ENCODE assay signal across 1 cellular context in the genomic region with DNA sequence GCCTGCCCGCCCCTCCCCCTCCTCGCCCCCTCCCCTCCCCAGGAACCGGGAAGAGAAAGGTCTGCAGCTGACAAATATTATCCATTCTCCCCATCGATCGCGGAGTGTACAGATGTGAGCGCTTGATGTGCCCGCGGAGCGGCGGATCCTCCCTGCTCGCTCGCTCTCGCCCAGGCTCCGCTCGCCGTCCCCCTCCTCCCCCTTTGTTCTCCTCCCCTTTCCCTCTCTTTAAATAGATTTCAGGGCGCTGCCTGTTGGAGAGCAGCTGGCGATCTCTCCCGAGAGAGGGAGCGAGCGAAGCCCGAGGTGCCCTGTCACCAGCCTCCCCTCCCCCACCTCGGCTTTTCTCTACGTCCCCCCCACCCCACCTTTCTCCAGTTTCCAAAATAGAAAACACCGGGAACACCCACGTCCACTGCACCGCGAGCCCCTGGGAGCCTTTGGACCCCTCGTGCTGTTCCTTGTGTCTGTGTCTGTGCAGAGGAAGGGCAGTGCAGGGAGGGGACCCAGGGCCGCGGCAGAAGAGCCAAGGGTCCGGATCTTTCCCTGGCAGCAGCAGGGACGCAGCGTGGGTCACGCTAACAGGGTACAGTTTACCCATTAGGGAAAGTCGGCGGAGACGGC.
A peak's percentile ranks its signal among the peaks of the same experiment; 100 is the strongest.
TF ChIP-seq lines count a peak whose summit lies in the region.

No MANE protein-coding gene starts in this region.

TF ChIP-seq in K562, 482 proteins besides CTCF, POLR2A, EP300 and RAD21 (continued from another document):
- TF ChIP-seq, protein P1, sequence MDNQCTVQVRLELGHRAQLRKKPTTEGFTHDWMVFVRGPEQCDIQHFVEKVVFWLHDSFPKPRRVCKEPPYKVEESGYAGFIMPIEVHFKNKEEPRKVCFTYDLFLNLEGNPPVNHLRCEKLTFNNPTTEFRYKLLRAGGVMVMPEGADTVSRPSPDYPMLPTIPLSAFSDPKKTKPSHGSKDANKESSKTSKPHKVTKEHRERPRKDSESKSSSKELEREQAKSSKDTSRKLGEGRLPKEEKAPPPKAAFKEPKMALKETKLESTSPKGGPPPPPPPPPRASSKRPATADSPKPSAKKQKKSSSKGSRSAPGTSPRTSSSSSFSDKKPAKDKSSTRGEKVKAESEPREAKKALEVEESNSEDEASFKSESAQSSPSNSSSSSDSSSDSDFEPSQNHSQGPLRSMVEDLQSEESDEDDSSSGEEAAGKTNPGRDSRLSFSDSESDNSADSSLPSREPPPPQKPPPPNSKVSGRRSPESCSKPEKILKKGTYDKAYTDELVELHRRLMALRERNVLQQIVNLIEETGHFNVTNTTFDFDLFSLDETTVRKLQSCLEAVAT (IDR thresholded peaks at IDR 0.05) = peak in 1 of 2 experiments; percentile 23; a peak in 1 of 4 replicates
- TF ChIP-seq, protein P2, sequence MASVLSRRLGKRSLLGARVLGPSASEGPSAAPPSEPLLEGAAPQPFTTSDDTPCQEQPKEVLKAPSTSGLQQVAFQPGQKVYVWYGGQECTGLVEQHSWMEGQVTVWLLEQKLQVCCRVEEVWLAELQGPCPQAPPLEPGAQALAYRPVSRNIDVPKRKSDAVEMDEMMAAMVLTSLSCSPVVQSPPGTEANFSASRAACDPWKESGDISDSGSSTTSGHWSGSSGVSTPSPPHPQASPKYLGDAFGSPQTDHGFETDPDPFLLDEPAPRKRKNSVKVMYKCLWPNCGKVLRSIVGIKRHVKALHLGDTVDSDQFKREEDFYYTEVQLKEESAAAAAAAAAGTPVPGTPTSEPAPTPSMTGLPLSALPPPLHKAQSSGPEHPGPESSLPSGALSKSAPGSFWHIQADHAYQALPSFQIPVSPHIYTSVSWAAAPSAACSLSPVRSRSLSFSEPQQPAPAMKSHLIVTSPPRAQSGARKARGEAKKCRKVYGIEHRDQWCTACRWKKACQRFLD (CRISPR knock-in tag; IDR thresholded peaks at IDR 0.05) = 0 out of 2 replicates have a peak, but pooled peaks have one; percentile 8
- TF ChIP-seq CBFA2T3 (IDR thresholded peaks at IDR 0.05) (peak; percentile 56), SRSF7 (optimal IDR thresholded peaks at IDR 0.05; ENCODE audit: low read depth, low read length) (no peak), MEF2A (IDR thresholded peaks at IDR 0.05; ENCODE audit: control insufficient read depth, low read depth, low read length) (peak; percentile 66; the same call in 1 of the 2 replicates), ARID1B (IDR thresholded peaks at IDR 0.05) (0 out of 2 replicates have a peak, but pooled peaks have one; percentile 16), POLR2G (IDR thresholded peaks at IDR 0.05; ENCODE audit: low read depth, low read length) (0 out of 2 replicates have a peak, but pooled peaks have one; percentile 9), MECOM (CRISPR knock-in tag; IDR thresholded peaks at IDR 0.05) (no peak), CBFA2T2 (conservative IDR thresholded peaks at IDR 0.05) (peak; percentile 22; the same call in 1 of the 2 replicates), ZNF263 (CRISPR knock-in tag; IDR thresholded peaks at IDR 0.05; ENCODE audit: borderline replicate concordance) (peak; percentile 93), TAF1 (IDR thresholded peaks at IDR 0.05; ENCODE audit: control insufficient read depth, extremely low read depth, insufficient read depth, low read length, severe bottlenecking) (peak; percentile 10), SUPT5H (IDR thresholded peaks at IDR 0.05) (peak; percentile 17), ELF1 (tag; IDR thresholded peaks at IDR 0.05) (0 out of 2 replicates have a peak, but pooled peaks have one; percentile 34), NCOR1 (IDR thresholded peaks at IDR 0.05) (peak; percentile 35), ZNF347 (CRISPR knock-in tag; IDR thresholded peaks at IDR 0.05; ENCODE audit: low read depth) (no peak), L3MBTL2 (IDR thresholded peaks at IDR 0.05) (peak; percentile 12; the same call in 1 of the 2 replicates), CCNT2 (IDR thresholded peaks at IDR 0.05; ENCODE audit: borderline replicate concordance, extremely low read depth, insufficient read length, low read depth, low read length) (peak; percentile 6)
- TF ChIP-seq, protein P3, sequence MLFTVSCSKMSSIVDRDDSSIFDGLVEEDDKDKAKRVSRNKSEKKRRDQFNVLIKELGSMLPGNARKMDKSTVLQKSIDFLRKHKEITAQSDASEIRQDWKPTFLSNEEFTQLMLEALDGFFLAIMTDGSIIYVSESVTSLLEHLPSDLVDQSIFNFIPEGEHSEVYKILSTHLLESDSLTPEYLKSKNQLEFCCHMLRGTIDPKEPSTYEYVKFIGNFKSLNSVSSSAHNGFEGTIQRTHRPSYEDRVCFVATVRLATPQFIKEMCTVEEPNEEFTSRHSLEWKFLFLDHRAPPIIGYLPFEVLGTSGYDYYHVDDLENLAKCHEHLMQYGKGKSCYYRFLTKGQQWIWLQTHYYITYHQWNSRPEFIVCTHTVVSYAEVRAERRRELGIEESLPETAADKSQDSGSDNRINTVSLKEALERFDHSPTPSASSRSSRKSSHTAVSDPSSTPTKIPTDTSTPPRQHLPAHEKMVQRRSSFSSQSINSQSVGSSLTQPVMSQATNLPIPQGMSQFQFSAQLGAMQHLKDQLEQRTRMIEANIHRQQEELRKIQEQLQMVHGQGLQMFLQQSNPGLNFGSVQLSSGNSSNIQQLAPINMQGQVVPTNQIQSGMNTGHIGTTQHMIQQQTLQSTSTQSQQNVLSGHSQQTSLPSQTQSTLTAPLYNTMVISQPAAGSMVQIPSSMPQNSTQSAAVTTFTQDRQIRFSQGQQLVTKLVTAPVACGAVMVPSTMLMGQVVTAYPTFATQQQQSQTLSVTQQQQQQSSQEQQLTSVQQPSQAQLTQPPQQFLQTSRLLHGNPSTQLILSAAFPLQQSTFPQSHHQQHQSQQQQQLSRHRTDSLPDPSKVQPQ (CRISPR knock-in tag; IDR thresholded peaks at IDR 0.05; ENCODE audit: borderline replicate concordance) = no peak
- TF ChIP-seq, protein P4, sequence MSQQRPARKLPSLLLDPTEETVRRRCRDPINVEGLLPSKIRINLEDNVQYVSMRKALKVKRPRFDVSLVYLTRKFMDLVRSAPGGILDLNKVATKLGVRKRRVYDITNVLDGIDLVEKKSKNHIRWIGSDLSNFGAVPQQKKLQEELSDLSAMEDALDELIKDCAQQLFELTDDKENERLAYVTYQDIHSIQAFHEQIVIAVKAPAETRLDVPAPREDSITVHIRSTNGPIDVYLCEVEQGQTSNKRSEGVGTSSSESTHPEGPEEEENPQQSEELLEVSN (IDR thresholded peaks at IDR 0.05; ENCODE audit: borderline replicate concordance in 1 of 2, extremely low read depth in 1 of 2, insufficient read depth in 1 of 2, insufficient read length in 1 of 2, low read depth in 1 of 2, low read length in 1 of 2, poor library complexity in 1 of 2, severe bottlenecking in 1 of 2) = peak in 1 of 2 experiments; percentile 11
- TF ChIP-seq, protein P5, sequence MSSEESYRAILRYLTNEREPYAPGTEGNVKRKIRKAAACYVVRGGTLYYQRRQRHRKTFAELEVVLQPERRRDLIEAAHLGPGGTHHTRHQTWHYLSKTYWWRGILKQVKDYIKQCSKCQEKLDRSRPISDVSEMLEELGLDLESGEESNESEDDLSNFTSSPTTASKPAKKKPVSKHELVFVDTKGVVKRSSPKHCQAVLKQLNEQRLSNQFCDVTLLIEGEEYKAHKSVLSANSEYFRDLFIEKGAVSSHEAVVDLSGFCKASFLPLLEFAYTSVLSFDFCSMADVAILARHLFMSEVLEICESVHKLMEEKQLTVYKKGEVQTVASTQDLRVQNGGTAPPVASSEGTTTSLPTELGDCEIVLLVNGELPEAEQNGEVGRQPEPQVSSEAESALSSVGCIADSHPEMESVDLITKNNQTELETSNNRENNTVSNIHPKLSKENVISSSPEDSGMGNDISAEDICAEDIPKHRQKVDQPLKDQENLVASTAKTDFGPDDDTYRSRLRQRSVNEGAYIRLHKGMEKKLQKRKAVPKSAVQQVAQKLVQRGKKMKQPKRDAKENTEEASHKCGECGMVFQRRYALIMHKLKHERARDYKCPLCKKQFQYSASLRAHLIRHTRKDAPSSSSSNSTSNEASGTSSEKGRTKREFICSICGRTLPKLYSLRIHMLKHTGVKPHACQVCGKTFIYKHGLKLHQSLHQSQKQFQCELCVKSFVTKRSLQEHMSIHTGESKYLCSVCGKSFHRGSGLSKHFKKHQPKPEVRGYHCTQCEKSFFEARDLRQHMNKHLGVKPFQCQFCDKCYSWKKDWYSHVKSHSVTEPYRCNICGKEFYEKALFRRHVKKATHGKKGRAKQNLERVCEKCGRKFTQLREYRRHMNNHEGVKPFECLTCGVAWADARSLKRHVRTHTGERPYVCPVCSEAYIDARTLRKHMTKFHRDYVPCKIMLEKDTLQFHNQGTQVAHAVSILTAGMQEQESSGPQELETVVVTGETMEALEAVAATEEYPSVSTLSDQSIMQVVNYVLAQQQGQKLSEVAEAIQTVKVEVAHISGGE (CRISPR knock-in tag; IDR thresholded peaks at IDR 0.05) = peak in 1 of 3 experiments; percentile 17; a peak in 1 of 6 replicates
- TF ChIP-seq, protein P6, sequence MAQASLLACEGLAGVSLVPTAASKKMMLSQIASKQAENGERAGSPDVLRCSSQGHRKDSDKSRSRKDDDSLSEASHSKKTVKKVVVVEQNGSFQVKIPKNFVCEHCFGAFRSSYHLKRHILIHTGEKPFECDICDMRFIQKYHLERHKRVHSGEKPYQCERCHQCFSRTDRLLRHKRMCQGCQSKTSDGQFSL (CRISPR knock-in tag; IDR thresholded peaks at IDR 0.05) = 0 out of 2 replicates have a peak, but pooled peaks have one; percentile 39
- TF ChIP-seq, protein P6 (tag; IDR thresholded peaks at IDR 0.05) = 0 out of 4 replicates have a peak, but pooled peaks of 1 of the 2 experiments have one; percentile 11
- TF ChIP-seq, protein P7, sequence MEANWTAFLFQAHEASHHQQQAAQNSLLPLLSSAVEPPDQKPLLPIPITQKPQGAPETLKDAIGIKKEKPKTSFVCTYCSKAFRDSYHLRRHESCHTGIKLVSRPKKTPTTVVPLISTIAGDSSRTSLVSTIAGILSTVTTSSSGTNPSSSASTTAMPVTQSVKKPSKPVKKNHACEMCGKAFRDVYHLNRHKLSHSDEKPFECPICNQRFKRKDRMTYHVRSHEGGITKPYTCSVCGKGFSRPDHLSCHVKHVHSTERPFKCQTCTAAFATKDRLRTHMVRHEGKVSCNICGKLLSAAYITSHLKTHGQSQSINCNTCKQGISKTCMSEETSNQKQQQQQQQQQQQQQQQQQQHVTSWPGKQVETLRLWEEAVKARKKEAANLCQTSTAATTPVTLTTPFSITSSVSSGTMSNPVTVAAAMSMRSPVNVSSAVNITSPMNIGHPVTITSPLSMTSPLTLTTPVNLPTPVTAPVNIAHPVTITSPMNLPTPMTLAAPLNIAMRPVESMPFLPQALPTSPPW (CRISPR knock-in tag; IDR thresholded peaks at IDR 0.05) = no peak; the same call in 1 of the 2 replicates
- TF ChIP-seq, protein P8, sequence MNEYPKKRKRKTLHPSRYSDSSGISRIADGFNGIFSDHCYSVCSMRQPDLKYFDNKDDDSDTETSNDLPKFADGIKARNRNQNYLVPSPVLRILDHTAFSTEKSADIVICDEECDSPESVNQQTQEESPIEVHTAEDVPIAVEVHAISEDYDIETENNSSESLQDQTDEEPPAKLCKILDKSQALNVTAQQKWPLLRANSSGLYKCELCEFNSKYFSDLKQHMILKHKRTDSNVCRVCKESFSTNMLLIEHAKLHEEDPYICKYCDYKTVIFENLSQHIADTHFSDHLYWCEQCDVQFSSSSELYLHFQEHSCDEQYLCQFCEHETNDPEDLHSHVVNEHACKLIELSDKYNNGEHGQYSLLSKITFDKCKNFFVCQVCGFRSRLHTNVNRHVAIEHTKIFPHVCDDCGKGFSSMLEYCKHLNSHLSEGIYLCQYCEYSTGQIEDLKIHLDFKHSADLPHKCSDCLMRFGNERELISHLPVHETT (CRISPR knock-in tag; conservative IDR thresholded peaks at IDR 0.05 in 1 of 2, IDR thresholded peaks at IDR 0.05 in 1 of 2) = 0 out of 4 replicates have a peak, but pooled peaks of 1 of the 2 experiments have one; percentile 8
- TF ChIP-seq, protein P9, sequence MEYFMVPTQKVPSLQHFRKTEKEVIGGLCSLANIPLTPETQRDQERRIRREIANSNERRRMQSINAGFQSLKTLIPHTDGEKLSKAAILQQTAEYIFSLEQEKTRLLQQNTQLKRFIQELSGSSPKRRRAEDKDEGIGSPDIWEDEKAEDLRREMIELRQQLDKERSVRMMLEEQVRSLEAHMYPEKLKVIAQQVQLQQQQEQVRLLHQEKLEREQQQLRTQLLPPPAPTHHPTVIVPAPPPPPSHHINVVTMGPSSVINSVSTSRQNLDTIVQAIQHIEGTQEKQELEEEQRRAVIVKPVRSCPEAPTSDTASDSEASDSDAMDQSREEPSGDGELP (CRISPR knock-in tag; IDR thresholded peaks at IDR 0.05; ENCODE audit: borderline replicate concordance) = peak; percentile 32; the same call in 1 of the 2 replicates
